In genomic region chr7:128939075-128939860, GRCh38 we compare ENCODE assay signal across 8 cellular contexts. TPM values are rescaled to one million over a fixed set of nuclear protein-coding genes. Genes with fewer than 3 reads are reported as not detected.
DNase-seq lines count a peak whose midpoint lies in the region; ATAC-seq, FAIRE-seq and TF ChIP-seq lines count a peak whose summit lies in the region.

No MANE protein-coding gene starts in this region.

- H3K9me3 ChIP-seq in liver (ENCODE audit: control insufficient read depth in 4 of 4, low read length in 3 of 4) = no peaks in the 10 kb centered on the region

- no peaks in the 10 kb centered on the region for H3K9me3 Mint-ChIP-seq in activated CD4-positive, alpha-beta memory T cell treated with anti-CD3 and anti-CD28 coated beads, Interleukin-2, amount 10 ng/mL, durations not matched to agents 7 days and 5 days

- WGBS in liver = 68% methylated on average over 7 of the region's 7 CpGs

- TF ChIP-seq RAD21 in liver (IDR thresholded peaks at IDR 0.05) = no peak

- H3K27ac Mint-ChIP-seq in activated CD4-positive, alpha-beta memory T cell treated with anti-CD3 and anti-CD28 coated beads, Interleukin-2, amount 10 ng/mL, durations not matched to agents 7 days and 5 days = peak overlapping the region; percentile 76

- peak overlapping the region; percentile 88 for H3K4me3 Mint-ChIP-seq in activated CD4-positive, alpha-beta memory T cell treated with anti-CD3 and anti-CD28 coated beads, Interleukin-2, amount 10 ng/mL, durations not matched to agents 7 days and 5 days

- peak; percentile 50 to 60 for DNase-seq in AML-193 (lab: John Stamatoyannopoulos, UW)
- DNase-seq in activated CD4-positive, alpha-beta memory T cell treated with anti-CD3 and anti-CD28 coated beads, Interleukin-2, amount 10 ng/mL, durations not matched to agents 7 days and 5 days = no peak
- no peak for DNase-seq in mesenteric fat pad (ENCODE audit: low spot score)
- DNase-seq in OCI-M1 (lab: John Stamatoyannopoulos, UW) = no peak
- DNase-seq in GM19239 (ENCODE audit: insufficient read length, low spot score) = no peak
- DNase-seq in A172 (ENCODE audit: low spot score) = no peak

- H3K27me3 ChIP-seq in liver (ENCODE audit: control insufficient read depth in 4 of 4, insufficient read depth in 4 of 4, low read length in 3 of 4) = no peaks in the 10 kb centered on the region

- no peak overlapping the region for H3K9ac ChIP-seq in liver (ENCODE audit: low read depth in 1 of 2, low read length in 2 of 2)

- peak overlapping the region; percentile 18 to 25 for H3K27ac ChIP-seq in liver (ENCODE audit: low read depth in 1 of 2, low read length in 2 of 2)

- POLR2A ChIA-PET in activated CD4-positive, alpha-beta memory T cell treated with anti-CD3 and anti-CD28 coated beads, Interleukin-2, amount 10 ng/mL, durations not matched to agents 7 days and 5 days (lab: Charles Lee) = interaction anchor here (0.8 to 2.0 kb wide), 5 partner anchors 10 to 500 kb away, joined by 3 to 19 read pairs (median 3); partner anchors contain the start of gene TNPO3

- no peak for FAIRE-seq in GM19239 (lab: Jason Lieb, UNC)

- CTCF ChIA-PET in activated CD4-positive, alpha-beta memory T cell treated with anti-CD3 and anti-CD28 coated beads, Interleukin-2, amount 10 ng/mL, durations not matched to agents 7 days and 5 days (lab: Charles Lee) = interaction anchor here (0.5 to 1.8 kb wide), 2 partner anchors 153 to 1126 kb away, joined by 5 to 7 read pairs; no protein-coding TSS in a partner anchor

- H3K36me3 Mint-ChIP-seq in activated CD4-positive, alpha-beta memory T cell treated with anti-CD3 and anti-CD28 coated beads, Interleukin-2, amount 10 ng/mL, durations not matched to agents 7 days and 5 days (ENCODE audit: low read depth) = peaks cover 7% of the 10 kb centered on the region

- peaks cover 40% of the 10 kb centered on the region for H3K4me1 Mint-ChIP-seq in activated CD4-positive, alpha-beta memory T cell treated with anti-CD3 and anti-CD28 coated beads, Interleukin-2, amount 10 ng/mL, durations not matched to agents 7 days and 5 days

- peak overlapping the region in 1 of 3 donors; percentile 80 for H3K4me3 ChIP-seq in liver (ENCODE audit: low read depth in 1 of 3, low read length in 3 of 3)

- ATAC-seq in GM21381 (IDR thresholded peaks at IDR 0.05; ENCODE audit: unreplicated experiment) = peak; percentile 10

- peaks cover 8 to 40% (median 24%) of the 10 kb centered on the region in 4 donors for H3K4me1 ChIP-seq in liver (ENCODE audit: control insufficient read depth in 4 of 4, insufficient read depth in 4 of 4, low read length in 3 of 4)

- H3K27me3 Mint-ChIP-seq in activated CD4-positive, alpha-beta memory T cell treated with anti-CD3 and anti-CD28 coated beads, Interleukin-2, amount 10 ng/mL, durations not matched to agents 7 days and 5 days = peaks cover 7% of the 10 kb centered on the region

- H3K36me3 ChIP-seq in liver (ENCODE audit: control insufficient read depth in 4 of 4, insufficient read depth in 3 of 4, low read depth in 1 of 4, low read length in 3 of 4) = no peaks in the 10 kb centered on the region

- no peak for TF ChIP-seq CTCF in liver (IDR thresholded peaks at IDR 0.05; ENCODE audit: low read depth, low read length, missing input control)

TF ChIP-seq in liver, 16 proteins besides CTCF, POLR2A, EP300 and RAD21:
- TF ChIP-seq NR2F2 (IDR thresholded peaks at IDR 0.05) (no peak), YY1 (IDR thresholded peaks at IDR 0.05) (no peak), TAF1 (conservative IDR thresholded peaks at IDR 0.05) (no peak), REST (IDR thresholded peaks at IDR 0.05) (no peak), JUND (IDR thresholded peaks at IDR 0.05) (no peak), EGR1 (IDR thresholded peaks at IDR 0.05; ENCODE audit: low read depth in 2 of 2) (no peak), GABPA (IDR thresholded peaks at IDR 0.05 in 1 of 2, conservative IDR thresholded peaks at IDR 0.05 in 1 of 2) (no peak), FOXA2 (IDR thresholded peaks at IDR 0.05) (no peak)
TF ChIP-seq in liver: peak in this region for 0.

RNA-seq across cellular contexts. Expression of gene IRF5, which starts 1.5 kb away (rescaled TPM):
- 10 to 100 TPM; 25.5 to 28.6 TPM for total RNA-seq in activated CD4-positive, alpha-beta memory T cell treated with anti-CD3 and anti-CD28 coated beads, Interleukin-2, amount 10 ng/mL, durations not matched to agents 7 days and 5 days
- 1 to 10 TPM; 4.4 to 6.2 TPM for total RNA-seq in liver
- 1 to 10 TPM; 4.3 to 4.6 TPM for polyA plus RNA-seq in liver
- total RNA-seq in mesenteric fat pad = 17.3 TPM
- total RNA-seq in A172 (2014; rRNA removed; shearing (Covaris generic)) = 17.4 and 20.8 TPM in 2 replicates

RNA-seq across cellular contexts. Expression of gene KCP, which starts 28.8 kb away (rescaled TPM):
- total RNA-seq in activated CD4-positive, alpha-beta memory T cell treated with anti-CD3 and anti-CD28 coated beads, Interleukin-2, amount 10 ng/mL, durations not matched to agents 7 days and 5 days = under 1 TPM; 0.20 to 0.33 TPM
- total RNA-seq in liver (under 1 TPM; 0.05 to 0.08 TPM), mesenteric fat pad (5.1 TPM)
- under 1 TPM in 1 of 2 donors, not detected in 1; 0.02 TPM for polyA plus RNA-seq in liver
- total RNA-seq in A172 (2014; rRNA removed; shearing (Covaris generic)) = 0.21 and 0.26 TPM in 2 replicates

Comparison
In these comparisons a context has a peak if more than half of its experiments do, and no peak if none do; other contexts are left out.
1. DNase-seq: peak in AML-193 (2 of 2); none in activated CD4-positive, alpha-beta memory T cell treated with anti-CD3 and anti-CD28 coated beads, Interleukin-2, amount 10 ng/mL, durations not matched to agents 7 days and 5 days (single experiment), mesenteric fat pad (single experiment), OCI-M1 (single experiment), GM19239 (single experiment) and A172 (single experiment).